11 cellular contexts compared by ENCODE assay signal in genomic region chr12:111274820-111275219, GRCh38.
DNase-seq lines count a peak whose midpoint lies in the region; ATAC-seq and TF ChIP-seq lines count a peak whose summit lies in the region.
"Had no signal": no experiment of that assay in that cellular context is flagged by ENCODE, and none has a peak within 500 bp of the region (broad histone marks: within the 10 kb centered on the region; RNA-seq: fewer than 3 reads in every experiment).

No MANE protein-coding gene starts in this region.

- H2BK5ac ChIP-seq in H9 (ENCODE audit: insufficient read length, low read length): no peak overlapping the region

- H3K27me3 ChIP-seq in BJ (ENCODE audit: control insufficient read depth, insufficient read depth, low read length) (peaks cover 8% of the 10 kb centered on the region), H9 (ENCODE audit: insufficient read depth, low read length) (no peaks in the 10 kb centered on the region)

- 0 out of 5 replicates have a peak, but pooled peaks cover 0 to 3% of the 10 kb centered on the region in 2 experiments for H3K9me3 Mint-ChIP-seq in H9

- no peak overlapping the region for H4K8ac ChIP-seq in H9 (replicated peaks; ENCODE audit: insufficient read length, low read depth, low read length)

- H3K36me3 Mint-ChIP-seq in H9 (ENCODE audit: insufficient read depth in 1 of 3, low read depth in 3 of 3): no peaks in the 10 kb centered on the region; a peak in 1 of 7 replicates
- H3K36me3 Mint-ChIP-seq: stimulated activated naive B cell treated with anti-CD40 and anti-IgM and Interleukin-4, amounts not matched to agents 10 μg/mL and 1 μg/mL and 100 μg/mL, for 72 hours had no signal

- H3K9me3 ChIP-seq in H9 (ENCODE audit: control insufficient read depth, low read depth, low read length): no peaks in the 10 kb centered on the region

- no peak overlapping the region; a peak in 2 of 7 replicates for H3K27ac Mint-ChIP-seq in H9
- H3K27ac Mint-ChIP-seq: stimulated activated naive B cell treated with anti-CD40 and anti-IgM and Interleukin-4, amounts not matched to agents 10 μg/mL and 1 μg/mL and 100 μg/mL, for 72 hours had no signal

- in situ Hi-C loops in SK-MEL-5 (cut with HindIII; ENCODE audit: low pct_unique_long_range_greater_than_20kb, low sequenced_read_pairs): no loop called here

- no peak overlapping the region for H2AFZ ChIP-seq in H9 (ENCODE audit: low read length)

- H3K79me2 ChIP-seq in H9 (ENCODE audit: insufficient read depth, low read length): no peaks in the 10 kb centered on the region

- no peaks in the 10 kb centered on the region for H3K4me1 ChIP-seq in H9 (ENCODE audit: insufficient read depth, low read length)

- H3K18ac ChIP-seq in H9 (ENCODE audit: insufficient read length, low read depth, low read length): no peak overlapping the region

- H3K56ac ChIP-seq in H9 (ENCODE audit: insufficient read length, low read depth, low read length): no peak overlapping the region

- peaks cover 1% of the 10 kb centered on the region for H3K27me3 Mint-ChIP-seq in H9 (ENCODE audit: low read depth)

- H4K5ac ChIP-seq in H9 (ENCODE audit: insufficient read length, low read depth, low read length): no peak overlapping the region

- no peak overlapping the region for H2BK12ac ChIP-seq in H9 (ENCODE audit: insufficient read length, low read depth, low read length)

- TF ChIP-seq CTCF in BJ (IDR thresholded peaks at IDR 0.05; ENCODE audit: insufficient read depth, low read depth, low read length): peak; percentile 43
- peak; percentile 68 for TF ChIP-seq CTCF in H9 (conservative IDR thresholded peaks at IDR 0.05)
- no peak for TF ChIP-seq CTCF in lower leg skin (IDR thresholded peaks at IDR 0.05)

- H2BK15ac ChIP-seq in H9 (ENCODE audit: low read depth, low read length): no peak overlapping the region

- H3K4me2 ChIP-seq in H9 (ENCODE audit: insufficient read depth, insufficient read length, low read length): no peak overlapping the region

- H3T11ph ChIP-seq in H9 (ENCODE audit: low read length): no peak overlapping the region

- intact Hi-C loops in lower leg skin (cut with DNase I; ENCODE audit: low total_unique reads): no loop called here

- H3K4me1 Mint-ChIP-seq in H9: peaks cover 3 to 7% of the 10 kb centered on the region in 2 experiments
- H3K4me1 Mint-ChIP-seq: stimulated activated naive B cell treated with anti-CD40 and anti-IgM and Interleukin-4, amounts not matched to agents 10 μg/mL and 1 μg/mL and 100 μg/mL, for 72 hours had no signal

- H3K36me3 ChIP-seq in BJ (ENCODE audit: control insufficient read depth, insufficient read depth, low read length): no peaks in the 10 kb centered on the region

- CTCF ChIA-PET in BJ (lab: Yijun Ruan, JAX): no interaction called here

- no peak for TF ChIP-seq POLR2A in lower leg skin (IDR thresholded peaks at IDR 0.05)

- H3K23ac ChIP-seq in H9 (ENCODE audit: insufficient read length, low read depth, low read length): no peak overlapping the region

- no peaks in the 10 kb centered on the region for H3K23me2 ChIP-seq in H9 (ENCODE audit: insufficient read length, low read depth, low read length, poor library complexity, severe bottlenecking)

- no CpG with 5 or more reads among the region's 6 CpGs for WGBS in H9 (ENCODE audit: extremely low coverage, insufficient read length, low lambda C conversion rate)
- WGBS in lower leg skin, 2 donors: 62 to 75% methylated on average over 6 of the region's 6 CpGs

- DNase-seq in BJ (ENCODE audit: low read depth) (no peak), H9 (no peak), SK-MEL-5 (ENCODE audit: low read depth, low spot score) (peak; percentile 58), hepatic stellate cell (ENCODE audit: low spot score) (peak; percentile 47), HPDE6-E6E7 (ENCODE audit: extremely low spot score) (no peak), NCI-H748 (lab: John Stamatoyannopoulos, UW; ENCODE audit: unreplicated experiment) (no peak), left lobe of liver (ENCODE audit: low spot score) (no peak), lower leg skin (ENCODE audit: low spot score in 2 of 2) (no peak)
- DNase-seq: activated CD4-positive, CD25-positive, alpha-beta regulatory T cell treated with anti-CD3 and anti-CD28 coated beads, Interleukin-2, amount 50 U/mL, for 72 hours; retina; stimulated activated naive B cell treated with anti-CD40 and anti-IgM and Interleukin-4, amounts not matched to agents 10 μg/mL and 1 μg/mL and 100 μg/mL, for 72 hours had no signal

- ATAC-seq in left lobe of liver: no peak
- ATAC-seq: stimulated activated naive B cell treated with anti-CD40 and anti-IgM and Interleukin-4, amounts not matched to agents 10 μg/mL and 1 μg/mL and 100 μg/mL, for 72 hours had no signal

- no peaks in the 10 kb centered on the region for H3K79me1 ChIP-seq in H9 (ENCODE audit: insufficient read depth, low read depth, low read length, poor library complexity, severe bottlenecking)

- no peak overlapping the region for H2BK20ac ChIP-seq in H9 (ENCODE audit: low read depth, low read length, poor library complexity, severe bottlenecking)

- H3K4ac ChIP-seq in H9 (ENCODE audit: low read depth, low read length): no peak overlapping the region

- H3K4me3 ChIP-seq in BJ (ENCODE audit: low read depth, low read length) (no peak overlapping the region), lower leg skin (ENCODE audit: low read depth, poor library complexity, severe bottlenecking) (no peak overlapping the region)

- H4K20me1 ChIP-seq in H9 (ENCODE audit: control insufficient read depth, insufficient read depth, insufficient read length): no peaks in the 10 kb centered on the region

- no peak overlapping the region for H3K14ac ChIP-seq in H9 (ENCODE audit: insufficient read depth, low read length)

- H3K4me3 Mint-ChIP-seq in H9: no peak overlapping the region
- H3K4me3 Mint-ChIP-seq: stimulated activated naive B cell treated with anti-CD40 and anti-IgM and Interleukin-4, amounts not matched to agents 10 μg/mL and 1 μg/mL and 100 μg/mL, for 72 hours had no signal

- no peak overlapping the region for H3K27ac ChIP-seq in H9 (ENCODE audit: insufficient read length, low read depth, low read length)

- H2BK120ac ChIP-seq in H9 (ENCODE audit: low read depth, low read length, poor library complexity, severe bottlenecking): no peak overlapping the region

- POLR2A ChIA-PET in BJ (lab: Charles Lee): no interaction called here

- H3K9ac ChIP-seq in H9 (ENCODE audit: extremely low read depth, insufficient read length, low read length): no peak overlapping the region

- H4K91ac ChIP-seq in H9 (ENCODE audit: insufficient read length, low read depth, low read length): no peak overlapping the region

- no peak overlapping the region for H2AK5ac ChIP-seq in H9 (ENCODE audit: insufficient read length, low read length)

Comparison
In these comparisons a context has a peak if more than half of its experiments do, and no peak if none do; other contexts are left out.
1. DNase-seq: peak in SK-MEL-5 (single experiment) and hepatic stellate cell (single experiment); none in BJ (single experiment), H9 (single experiment), HPDE6-E6E7 (single experiment), NCI-H748 (single experiment), left lobe of liver (single experiment) and lower leg skin (0 of 2).
2. CTCF ChIP-seq: peak in BJ (single experiment) and H9 (single experiment); none in lower leg skin (0 of 3).